ENCODE assay signal across 8 cellular contexts in the genomic region with DNA sequence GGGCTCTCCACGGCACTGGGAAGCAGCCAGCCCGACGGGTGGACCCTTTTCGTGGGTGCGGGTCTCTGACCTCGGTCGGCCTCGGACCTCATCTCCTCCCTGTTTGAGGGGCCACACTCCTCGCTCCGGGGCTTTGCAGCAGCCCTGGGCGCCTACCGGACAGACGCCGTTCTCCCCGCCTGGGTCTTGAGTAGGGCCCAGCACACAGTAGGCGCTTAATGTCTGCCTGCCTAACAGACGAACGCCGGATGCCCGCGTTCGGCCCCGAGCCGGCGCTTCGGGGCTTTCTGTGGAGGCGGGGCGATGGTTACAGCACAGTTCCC. TPM values are rescaled to one million over a fixed set of nuclear protein-coding genes. Genes with fewer than 3 reads are reported as not detected.
A peak's percentile ranks its signal among the peaks of the same experiment; 100 is the strongest.
DNase-seq lines count a peak whose midpoint lies in the region; ATAC-seq and TF ChIP-seq lines count a peak whose summit lies in the region.

No MANE protein-coding gene starts in this region.

- H3K27me3 ChIP-seq in right cardiac atrium (ENCODE audit: control insufficient read depth, insufficient read depth), result no peaks in the 10 kb centered on the region

- peaks cover 47% of the 10 kb centered on the region for H3K4me1 Mint-ChIP-seq in stimulated activated naive CD8-positive, alpha-beta T cell treated with anti-CD3 and anti-CD28 coated beads, Interleukin-15, Interleukin-2, amounts not matched to agents 100 ng/mL and 50 ng/mL, for 24 hours (ENCODE audit: low read depth)
- H3K4me1 Mint-ChIP-seq in WTC11, result peaks cover 17% of the 10 kb centered on the region
- H3K4me1 Mint-ChIP-seq in stimulated activated effector memory CD8-positive, alpha-beta T cell treated with anti-CD3 and anti-CD28 coated beads, Interleukin-12 subunit alpha, Interleukin-12 subunit beta, amount 100 ng/mL, for 72 hours, result peaks cover 41% of the 10 kb centered on the region

- peak overlapping the region; percentile 63 for H3K4me3 ChIP-seq in right cardiac atrium (ENCODE audit: low read length)

- no peak for DNase-seq in stimulated activated naive CD8-positive, alpha-beta T cell treated with anti-CD3 and anti-CD28 coated beads, Interleukin-15, Interleukin-2, amounts not matched to agents 100 U/mL and 50 U/mL, for 24 hours
- DNase-seq in WTC11 (ENCODE audit: low spot score), result no peak
- DNase-seq in right cardiac atrium, result no peak
- DNase-seq in stimulated activated effector memory CD8-positive, alpha-beta T cell treated with anti-CD3 and anti-CD28 coated beads, Interleukin-12 subunit alpha, Interleukin-12 subunit beta, amount 100 ng/mL, for 72 hours (ENCODE audit: low spot score in 2 of 2), result no peak
- DNase-seq in RPMI8226, result no peak

- no peak for ATAC-seq in stimulated activated naive CD8-positive, alpha-beta T cell treated with anti-CD3 and anti-CD28 coated beads, Interleukin-15, Interleukin-2, amounts not matched to agents 100 U/mL and 50 U/mL, for 24 hours
- ATAC-seq in WTC11, result no peak; the same call in 1 of the 2 replicates
- ATAC-seq in right cardiac atrium, result peak in 1 of 2 donors; percentile 19
- ATAC-seq in stimulated activated effector memory CD8-positive, alpha-beta T cell treated with anti-CD3 and anti-CD28 coated beads, Interleukin-12 subunit alpha, Interleukin-12 subunit beta, amount 100 ng/mL, for 72 hours, result peak; percentile 35
- no peak for ATAC-seq in GM18520 (IDR thresholded peaks at IDR 0.05; ENCODE audit: unreplicated experiment)
- ATAC-seq in GM21367 (IDR thresholded peaks at IDR 0.05; ENCODE audit: unreplicated experiment), result no peak

- H3K9me3 Mint-ChIP-seq in stimulated activated naive CD8-positive, alpha-beta T cell treated with anti-CD3 and anti-CD28 coated beads, Interleukin-15, Interleukin-2, amounts not matched to agents 100 ng/mL and 50 ng/mL, for 24 hours, result no peaks in the 10 kb centered on the region
- H3K9me3 Mint-ChIP-seq in WTC11, result 0 out of 2 replicates have a peak, but pooled peaks cover 6% of the 10 kb centered on the region
- no peaks in the 10 kb centered on the region for H3K9me3 Mint-ChIP-seq in stimulated activated effector memory CD8-positive, alpha-beta T cell treated with anti-CD3 and anti-CD28 coated beads, Interleukin-12 subunit alpha, Interleukin-12 subunit beta, amount 100 ng/mL, for 72 hours

- peaks cover 16% of the 10 kb centered on the region for H3K36me3 Mint-ChIP-seq in stimulated activated naive CD8-positive, alpha-beta T cell treated with anti-CD3 and anti-CD28 coated beads, Interleukin-15, Interleukin-2, amounts not matched to agents 100 ng/mL and 50 ng/mL, for 24 hours (ENCODE audit: low read depth)
- peaks cover 8% of the 10 kb centered on the region for H3K36me3 Mint-ChIP-seq in WTC11
- H3K36me3 Mint-ChIP-seq in stimulated activated effector memory CD8-positive, alpha-beta T cell treated with anti-CD3 and anti-CD28 coated beads, Interleukin-12 subunit alpha, Interleukin-12 subunit beta, amount 100 ng/mL, for 72 hours, result peaks cover 18% of the 10 kb centered on the region

- CTCF ChIA-PET in WTC11 (lab: Charles Lee), result interaction anchor here (0.6 to 5.8 kb wide), 18 partner anchors 7 to 713 kb away, joined by 3 to 63 read pairs (median 6); a partner anchor contains a TSS

- intact Hi-C loops in right cardiac atrium (cut with DNase I), result no loop called here

- POLR2A ChIA-PET in WTC11 (lab: Charles Lee), result interaction anchor here (0.6 to 1.6 kb wide), 5 partner anchors 8 to 159 kb away, joined by 3 to 5 read pairs (median 4); no protein-coding TSS in a partner anchor

- H3K4me1 ChIP-seq in right cardiac atrium (ENCODE audit: control insufficient read depth, insufficient read depth, low read length), result peaks cover 5% of the 10 kb centered on the region

- peak overlapping the region; percentile 93 for H3K27ac Mint-ChIP-seq in stimulated activated naive CD8-positive, alpha-beta T cell treated with anti-CD3 and anti-CD28 coated beads, Interleukin-15, Interleukin-2, amounts not matched to agents 100 ng/mL and 50 ng/mL, for 24 hours
- H3K27ac Mint-ChIP-seq in WTC11, result peak overlapping the region; percentile 72; the same call in 1 of the 2 replicates
- peak overlapping the region; percentile 98 for H3K27ac Mint-ChIP-seq in stimulated activated effector memory CD8-positive, alpha-beta T cell treated with anti-CD3 and anti-CD28 coated beads, Interleukin-12 subunit alpha, Interleukin-12 subunit beta, amount 100 ng/mL, for 72 hours

- under 1% methylated on average over 28 of the region's 28 CpGs for WGBS in right cardiac atrium

- no peaks in the 10 kb centered on the region for H3K27me3 Mint-ChIP-seq in stimulated activated naive CD8-positive, alpha-beta T cell treated with anti-CD3 and anti-CD28 coated beads, Interleukin-15, Interleukin-2, amounts not matched to agents 100 ng/mL and 50 ng/mL, for 24 hours
- H3K27me3 Mint-ChIP-seq in WTC11 (ENCODE audit: low read depth), result peaks cover 16% of the 10 kb centered on the region

- H3K4me3 Mint-ChIP-seq in stimulated activated naive CD8-positive, alpha-beta T cell treated with anti-CD3 and anti-CD28 coated beads, Interleukin-15, Interleukin-2, amounts not matched to agents 100 ng/mL and 50 ng/mL, for 24 hours, result peak overlapping the region; percentile 92
- H3K4me3 Mint-ChIP-seq in WTC11, result peak overlapping the region; percentile 99
- H3K4me3 Mint-ChIP-seq in stimulated activated effector memory CD8-positive, alpha-beta T cell treated with anti-CD3 and anti-CD28 coated beads, Interleukin-12 subunit alpha, Interleukin-12 subunit beta, amount 100 ng/mL, for 72 hours, result peak overlapping the region; percentile 93

- H3K9me3 ChIP-seq in right cardiac atrium (ENCODE audit: control insufficient read depth, low read length), result no peaks in the 10 kb centered on the region

- no peak for TF ChIP-seq CTCF in WTC11 (IDR thresholded peaks at IDR 0.05)

- peak overlapping the region; percentile 77 for H3K27ac ChIP-seq in right cardiac atrium (ENCODE audit: low read length)

TF ChIP-seq in WTC11, 78 proteins besides CTCF, POLR2A, EP300 and RAD21 (continues in another document):
- TF ChIP-seq, protein P1, sequence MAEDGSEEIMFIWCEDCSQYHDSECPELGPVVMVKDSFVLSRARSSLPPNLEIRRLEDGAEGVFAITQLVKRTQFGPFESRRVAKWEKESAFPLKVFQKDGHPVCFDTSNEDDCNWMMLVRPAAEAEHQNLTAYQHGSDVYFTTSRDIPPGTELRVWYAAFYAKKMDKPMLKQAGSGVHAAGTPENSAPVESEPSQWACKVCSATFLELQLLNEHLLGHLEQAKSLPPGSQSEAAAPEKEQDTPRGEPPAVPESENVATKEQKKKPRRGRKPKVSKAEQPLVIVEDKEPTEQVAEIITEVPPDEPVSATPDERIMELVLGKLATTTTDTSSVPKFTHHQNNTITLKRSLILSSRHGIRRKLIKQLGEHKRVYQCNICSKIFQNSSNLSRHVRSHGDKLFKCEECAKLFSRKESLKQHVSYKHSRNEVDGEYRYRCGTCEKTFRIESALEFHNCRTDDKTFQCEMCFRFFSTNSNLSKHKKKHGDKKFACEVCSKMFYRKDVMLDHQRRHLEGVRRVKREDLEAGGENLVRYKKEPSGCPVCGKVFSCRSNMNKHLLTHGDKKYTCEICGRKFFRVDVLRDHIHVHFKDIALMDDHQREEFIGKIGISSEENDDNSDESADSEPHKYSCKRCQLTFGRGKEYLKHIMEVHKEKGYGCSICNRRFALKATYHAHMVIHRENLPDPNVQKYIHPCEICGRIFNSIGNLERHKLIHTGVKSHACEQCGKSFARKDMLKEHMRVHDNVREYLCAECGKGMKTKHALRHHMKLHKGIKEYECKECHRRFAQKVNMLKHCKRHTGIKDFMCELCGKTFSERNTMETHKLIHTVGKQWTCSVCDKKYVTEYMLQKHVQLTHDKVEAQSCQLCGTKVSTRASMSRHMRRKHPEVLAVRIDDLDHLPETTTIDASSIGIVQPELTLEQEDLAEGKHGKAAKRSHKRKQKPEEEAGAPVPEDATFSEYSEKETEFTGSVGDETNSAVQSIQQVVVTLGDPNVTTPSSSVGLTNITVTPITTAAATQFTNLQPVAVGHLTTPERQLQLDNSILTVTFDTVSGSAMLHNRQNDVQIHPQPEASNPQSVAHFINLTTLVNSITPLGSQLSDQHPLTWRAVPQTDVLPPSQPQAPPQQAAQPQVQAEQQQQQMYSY (CRISPR knock-in tag; IDR thresholded peaks at IDR 0.05), result peak; percentile 46; the same call in 1 of the 2 replicates
- TF ChIP-seq, protein P2, sequence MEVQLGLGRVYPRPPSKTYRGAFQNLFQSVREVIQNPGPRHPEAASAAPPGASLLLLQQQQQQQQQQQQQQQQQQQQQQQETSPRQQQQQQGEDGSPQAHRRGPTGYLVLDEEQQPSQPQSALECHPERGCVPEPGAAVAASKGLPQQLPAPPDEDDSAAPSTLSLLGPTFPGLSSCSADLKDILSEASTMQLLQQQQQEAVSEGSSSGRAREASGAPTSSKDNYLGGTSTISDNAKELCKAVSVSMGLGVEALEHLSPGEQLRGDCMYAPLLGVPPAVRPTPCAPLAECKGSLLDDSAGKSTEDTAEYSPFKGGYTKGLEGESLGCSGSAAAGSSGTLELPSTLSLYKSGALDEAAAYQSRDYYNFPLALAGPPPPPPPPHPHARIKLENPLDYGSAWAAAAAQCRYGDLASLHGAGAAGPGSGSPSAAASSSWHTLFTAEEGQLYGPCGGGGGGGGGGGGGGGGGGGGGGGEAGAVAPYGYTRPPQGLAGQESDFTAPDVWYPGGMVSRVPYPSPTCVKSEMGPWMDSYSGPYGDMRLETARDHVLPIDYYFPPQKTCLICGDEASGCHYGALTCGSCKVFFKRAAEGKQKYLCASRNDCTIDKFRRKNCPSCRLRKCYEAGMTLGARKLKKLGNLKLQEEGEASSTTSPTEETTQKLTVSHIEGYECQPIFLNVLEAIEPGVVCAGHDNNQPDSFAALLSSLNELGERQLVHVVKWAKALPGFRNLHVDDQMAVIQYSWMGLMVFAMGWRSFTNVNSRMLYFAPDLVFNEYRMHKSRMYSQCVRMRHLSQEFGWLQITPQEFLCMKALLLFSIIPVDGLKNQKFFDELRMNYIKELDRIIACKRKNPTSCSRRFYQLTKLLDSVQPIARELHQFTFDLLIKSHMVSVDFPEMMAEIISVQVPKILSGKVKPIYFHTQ (CRISPR knock-in tag; IDR thresholded peaks at IDR 0.05), result no peak

RNA-seq across cellular contexts. Expression of a gene that starts 0.8 kb away (rescaled TPM):
- total RNA-seq in WTC11 (2021) (86.6 to 104 TPM (median 87.6 TPM) in 3 replicates), right cardiac atrium (10 to 100 TPM; 28.9 to 41.1 (median 32.4) TPM)
- polyA plus RNA-seq in right cardiac atrium, result 39.2 TPM

RNA-seq across cellular contexts. Expression of a gene that starts 31.8 kb away (rescaled TPM):
- total RNA-seq in WTC11 (2021) (6.6 to 10.4 TPM (median 8.1 TPM) in 3 replicates), right cardiac atrium (1 to 10 TPM; 2.9 to 9.7 (median 5.2) TPM)
- polyA plus RNA-seq in right cardiac atrium, result 2.8 TPM

RNA-seq across cellular contexts. Expression of a gene that starts 51.5 kb away (rescaled TPM):
- 0.41 to 0.78 TPM (median 0.77 TPM) in 3 replicates for total RNA-seq in WTC11 (2021)
- under 1 TPM; 0.32 to 0.56 (median 0.40) TPM for total RNA-seq in right cardiac atrium
- polyA plus RNA-seq in right cardiac atrium, result 0.16 TPM
